21 cellular contexts compared by ENCODE assay signal in the genomic region with DNA sequence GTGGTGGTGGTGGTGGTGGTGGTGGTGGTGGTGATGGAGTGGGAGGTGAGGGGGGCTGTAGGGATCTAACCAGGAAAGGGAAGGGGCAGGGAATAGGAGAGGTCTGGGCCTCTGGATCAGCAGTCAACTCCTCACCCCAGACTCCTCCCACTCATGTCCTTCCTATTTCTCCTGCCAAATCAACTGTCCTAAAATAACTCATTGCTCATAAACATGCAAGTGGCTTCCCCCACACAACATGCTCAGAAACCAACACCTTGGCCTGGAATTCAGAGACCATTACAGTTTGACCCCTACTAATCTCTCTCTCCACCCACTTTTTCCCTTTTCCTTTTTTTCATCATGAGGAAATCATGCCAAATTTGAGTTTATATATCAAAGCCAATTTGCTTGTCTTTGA. TPM values are rescaled to one million over a fixed set of nuclear protein-coding genes. Genes with fewer than 3 reads are reported as not detected.
DNase-seq lines count a peak whose midpoint lies in the region; ATAC-seq and TF ChIP-seq lines count a peak whose summit lies in the region.
"Had no signal": no experiment of that assay in that cellular context is flagged by ENCODE, and none has a peak within 500 bp of the region (broad histone marks: within the 10 kb centered on the region; RNA-seq: fewer than 3 reads in every experiment).

No MANE protein-coding gene starts in this region.

- peak; percentile 44 for DNase-seq in amniotic epithelial cell (ENCODE audit: low read depth)
- peak in 1 of 2 donors; percentile 38 for DNase-seq in heart right ventricle
- DNase-seq in progenitor cell of endocrine pancreas (ENCODE audit: low spot score, unreplicated experiment) = no peak
- no peak for DNase-seq in OCI-M2 (lab: John Stamatoyannopoulos, UW; ENCODE audit: unreplicated experiment)
- DNase-seq in globus pallidus (ENCODE audit: low spot score) = no peak
- DNase-seq in colonic mucosa = no peak
- DNase-seq: activated CD4-positive, alpha-beta T cell treated with anti-CD3 and anti-CD28 coated beads, Interleukin-2, amount 10 ng/mL, durations not matched to agents 7 days and 5 days; BE2C; Caco-2; dorsolateral prefrontal cortex; EL; HFFc6; left lung; MM.1S; NCI-H187; NCI-H748 treated with DMSO at 0.1 percent for 48 hours; nucleus accumbens; OCI-M1; SJCRH30 had no signal

- POLR2A ChIA-PET in HEK293 (lab: Yijun Ruan, JAX) = no interaction called here

- peaks cover 6% of the 10 kb centered on the region for H3K9me3 Mint-ChIP-seq in progenitor cell of endocrine pancreas (ENCODE audit: low read depth)
- H3K9me3 Mint-ChIP-seq: HFFc6 had no signal

- H3K9me3 ChIP-seq in HEK293 (ENCODE audit: control insufficient read depth, insufficient read depth, low read depth, low read length) (no peaks in the 10 kb centered on the region), heart right ventricle (no peaks in the 10 kb centered on the region), colonic mucosa (no peaks in the 10 kb centered on the region)
- H3K9me3 ChIP-seq: BE2C, Caco-2, left lung, SJCRH30 had no signal

- peaks cover 18% of the 10 kb centered on the region for H3K4me1 Mint-ChIP-seq in progenitor cell of endocrine pancreas (ENCODE audit: low read depth)
- H3K4me1 Mint-ChIP-seq: activated CD4-positive, alpha-beta T cell treated with anti-CD3 and anti-CD28 coated beads, Interleukin-2, amount 10 ng/mL, durations not matched to agents 7 days and 5 days had no signal

- peak overlapping the region; percentile 8 for H3K27ac Mint-ChIP-seq in progenitor cell of endocrine pancreas
- H3K27ac Mint-ChIP-seq: activated CD4-positive, alpha-beta T cell treated with anti-CD3 and anti-CD28 coated beads, Interleukin-2, amount 10 ng/mL, durations not matched to agents 7 days and 5 days; HFFc6 had no signal

- no peaks in the 10 kb centered on the region for H3K27me3 Mint-ChIP-seq in progenitor cell of endocrine pancreas

- peaks cover 3% of the 10 kb centered on the region for H3K36me3 Mint-ChIP-seq in progenitor cell of endocrine pancreas (ENCODE audit: insufficient read depth)

- CTCF ChIA-PET in HEK293 (lab: Yijun Ruan, JAX) = no interaction called here

- H3K27ac ChIP-seq in HEK293 (ENCODE audit: extremely low read depth, low read depth, low read length) = no peak overlapping the region
- peak overlapping the region in 7 of 10 donors; percentile 19 to 69 (median 53) for H3K27ac ChIP-seq in heart right ventricle
- no peak overlapping the region for H3K27ac ChIP-seq in colonic mucosa
- H3K27ac ChIP-seq: left lung, SJCRH30 had no signal

- no peak overlapping the region for H3K4me3 Mint-ChIP-seq in progenitor cell of endocrine pancreas (ENCODE audit: low read depth)
- H3K4me3 Mint-ChIP-seq: activated CD4-positive, alpha-beta T cell treated with anti-CD3 and anti-CD28 coated beads, Interleukin-2, amount 10 ng/mL, durations not matched to agents 7 days and 5 days; HFFc6 had no signal

- H3K4me1 ChIP-seq in HEK293 (ENCODE audit: control insufficient read depth, insufficient read depth, low read length) (no peaks in the 10 kb centered on the region), heart right ventricle (peaks cover 0 to 35% (median 12%) of the 10 kb centered on the region in 9 donors), colonic mucosa (no peaks in the 10 kb centered on the region)
- H3K4me1 ChIP-seq: Caco-2, left lung had no signal

- H3K4me3 ChIP-seq in HEK293 (ENCODE audit: low read depth, low read length) (no peak overlapping the region), heart right ventricle (no peak overlapping the region), colonic mucosa (no peak overlapping the region)
- H3K4me3 ChIP-seq: dorsolateral prefrontal cortex, left lung, SJCRH30 had no signal

- TF ChIP-seq CTCF in HEK293 (tag by site-specific recombination; IDR thresholded peaks at IDR 0.05) (no peak), heart right ventricle (IDR thresholded peaks at IDR 0.05) (no peak), progenitor cell of endocrine pancreas (IDR thresholded peaks at IDR 0.05; ENCODE audit: unreplicated experiment) (no peak), colonic mucosa (IDR thresholded peaks at IDR 0.05) (no peak)

- H3K36me3 ChIP-seq in HEK293 (ENCODE audit: control insufficient read depth in 2 of 2, insufficient read depth in 1 of 2, low read length in 2 of 2) (no peaks in the 10 kb centered on the region), heart right ventricle (no peaks in the 10 kb centered on the region), colonic mucosa (no peaks in the 10 kb centered on the region)
- H3K36me3 ChIP-seq: BE2C, left lung, SJCRH30 had no signal

- ATAC-seq in heart right ventricle (peak; percentile 72 to 92 (median 88)), HG02759 (IDR thresholded peaks at IDR 0.05; ENCODE audit: unreplicated experiment) (no peak)
- ATAC-seq: left lung had no signal

- intact Hi-C loops in heart right ventricle (cut with DNase I) = no loop called here
- intact Hi-C loops in colonic mucosa (cut with DNase I) = no loop called here

- no peak overlapping the region for H3K9ac ChIP-seq in colonic mucosa (ENCODE audit: low read depth in 2 of 2, low read length in 2 of 2)

- H3K27me3 ChIP-seq in heart right ventricle (no peaks in the 10 kb centered on the region), colonic mucosa (no peaks in the 10 kb centered on the region)
- H3K27me3 ChIP-seq: BE2C, dorsolateral prefrontal cortex, left lung, SJCRH30 had no signal

TF ChIP-seq in HEK293, 187 proteins besides CTCF, POLR2A, EP300 and RAD21:
- TF ChIP-seq PRDM1 (tag by site-specific recombination; IDR thresholded peaks at IDR 0.05) = no peak
- peak; percentile 68 for TF ChIP-seq EGR2 (tag by site-specific recombination; IDR thresholded peaks at IDR 0.05; ENCODE audit: low read depth)
- TF ChIP-seq ZNF266 (tag by site-specific recombination; IDR thresholded peaks at IDR 0.05; ENCODE audit: low read depth) = no peak
- TF ChIP-seq ZFHX2 (tag by site-specific recombination; conservative IDR thresholded peaks at IDR 0.05) = peak; percentile 82

RNA-seq across cellular contexts. Expression of a gene that starts 8.4 kb away (rescaled TPM):
- total RNA-seq in heart right ventricle (10 to 100 TPM in 4 of 10 donors, 1 to 10 TPM in 6; 4.2 to 16.3 (median 8.8) TPM), progenitor cell of endocrine pancreas (27.6 and 29.5 TPM in 2 replicates), colonic mucosa (1 to 10 TPM; 4.3 to 6.0 TPM)
- polyA plus RNA-seq in heart right ventricle = 1 to 10 TPM; 1.1 to 2.7 TPM

Comparison
In these comparisons a context has a peak if more than half of its experiments do, and no peak if none do; other contexts are left out.
1. H3K27ac ChIP-seq: peak in heart right ventricle (7 of 10); none in HEK293 (single experiment) and colonic mucosa (single experiment).